In genomic region chr19:58558066-58558622, GRCh38 we compare ENCODE assay signal across 8 cellular contexts. TPM values are rescaled to one million over a fixed set of nuclear protein-coding genes. Genes with fewer than 3 reads are reported as not detected.
A peak's percentile ranks its signal among the peaks of the same experiment; 100 is the strongest.
DNase-seq lines count a peak whose midpoint lies in the region; TF ChIP-seq lines count a peak whose summit lies in the region.

Gene UBE2M, minus strand, starts transcription at chr19:58558611. Its CDS starts 230 bp downstream, at chr19:58558381.

- DNase-seq in A673 (ENCODE audit: low spot score) (no peak), T-helper 22 cell (ENCODE audit: low read depth) (peak; percentile 52), ecto neural progenitor cell (ENCODE audit: low spot score) (peak; percentile 83), mesothelial cell of epicardium (ENCODE audit: low spot score in 2 of 2, unreplicated experiment in 2 of 2) (no peak), transverse colon (peak; percentile 66), NCI-H1436 (lab: John Stamatoyannopoulos, UW) (no peak), DMS153 (lab: John Stamatoyannopoulos, UW) (no peak)

- H3K9me3 ChIP-seq in A673 (ENCODE audit: low read depth, low read length, poor library complexity, severe bottlenecking) (no peaks in the 10 kb centered on the region), HEK293 (ENCODE audit: control insufficient read depth, insufficient read depth, low read depth, low read length) (no peaks in the 10 kb centered on the region), transverse colon (no peaks in the 10 kb centered on the region)

- H3K4me1 ChIP-seq in A673 (ENCODE audit: insufficient read depth, low read length, poor library complexity, severe bottlenecking) (peaks cover 23% of the 10 kb centered on the region), HEK293 (ENCODE audit: control insufficient read depth, insufficient read depth, low read length) (peaks cover 17% of the 10 kb centered on the region), transverse colon (peaks cover 50 to 68% (median 56%) of the 10 kb centered on the region in 4 donors)

- no TSS peak for BruUV-seq in A673 (replicated peaks; lab: Mats Ljungman, UMichigan)

- POLR2A ChIA-PET in A673 (lab: Charles Lee; ENCODE audit: low non-redundant PET) (no interaction called here), HEK293 (lab: Yijun Ruan, JAX) (interaction anchor here (1.2 to 4.0 kb wide), 4 partner anchors 9 to 38 kb away, joined by 3 to 62 read pairs (median 20); partner anchors contain the start of genes TRIM28 and ZBTB45)

- peak within 1 kb of the TSS; percentile 100 for H3K27ac Mint-ChIP-seq in mesothelial cell of epicardium

- no peak for TF ChIP-seq CTCF in A673 (conservative IDR thresholded peaks at IDR 0.05; ENCODE audit: low read depth, low read length)
- TF ChIP-seq CTCF in HEK293 (tag by site-specific recombination; IDR thresholded peaks at IDR 0.05) = no peak
- no peak for TF ChIP-seq CTCF in mesothelial cell of epicardium (IDR thresholded peaks at IDR 0.05; ENCODE audit: unreplicated experiment)
- no peak for TF ChIP-seq CTCF in transverse colon (IDR thresholded peaks at IDR 0.05)

- no peaks in the 10 kb centered on the region for H3K27me3 ChIP-seq in A673 (replicated peaks; ENCODE audit: insufficient read depth, low read depth, low read length, poor library complexity)
- H3K27me3 ChIP-seq in transverse colon = no peaks in the 10 kb centered on the region

- H3K4me1 Mint-ChIP-seq in mesothelial cell of epicardium = peaks cover 54% of the 10 kb centered on the region

- intact Hi-C loops in A673 (cut with micrococcal nuclease; ENCODE audit: unreplicated experiment) = no loop called here
- intact Hi-C loops in transverse colon (cut with DNase I; ENCODE audit: low total_unique reads) = no loop called here

- 0 to 1% methylated on average over 9 to 32 of the region's 62 CpGs for WGBS in transverse colon (ENCODE audit: low coverage in 1 of 2), 2 donors

- H3K36me3 ChIP-seq in A673 (ENCODE audit: insufficient read depth, low read length, poor library complexity, severe bottlenecking) = peaks cover 18% of the 10 kb centered on the region
- H3K36me3 ChIP-seq in HEK293 (ENCODE audit: control insufficient read depth in 2 of 2, insufficient read depth in 1 of 2, low read length in 2 of 2) = peaks cover 13 to 51% of the 10 kb centered on the region in 2 experiments
- H3K36me3 ChIP-seq in transverse colon = peaks cover 0 to 9% (median 4%) of the 10 kb centered on the region in 4 donors

- peaks cover 15% of the 10 kb centered on the region for H3K36me3 Mint-ChIP-seq in mesothelial cell of epicardium

- in situ Hi-C loops in transverse colon (cut with MboI; ENCODE audit: low pct_ligation_motif_present in 1 of 4, low pct_unique_long_range_greater_than_20kb in 1 of 4, low sequenced_read_pairs in 3 of 4) = no loop called here

- no peak for TF ChIP-seq EP300 in transverse colon (IDR thresholded peaks at IDR 0.05; ENCODE audit: low read depth)

- H3K4me3 ChIP-seq in A673 (ENCODE audit: low read depth, low read length, poor library complexity, severe bottlenecking) = peak within 1 kb of the TSS; percentile 73
- peak within 1 kb of the TSS; percentile 89 for H3K4me3 ChIP-seq in HEK293 (ENCODE audit: low read depth, low read length)
- H3K4me3 ChIP-seq in transverse colon = peak within 1 kb of the TSS; percentile 67 to 91 (median 73)

- peak within 1 kb of the TSS; percentile 96 for H3K4me3 Mint-ChIP-seq in mesothelial cell of epicardium

- H3K9me3 Mint-ChIP-seq in mesothelial cell of epicardium = no peaks in the 10 kb centered on the region

- no peaks in the 10 kb centered on the region for H3K27me3 Mint-ChIP-seq in mesothelial cell of epicardium (ENCODE audit: low read depth)

- peak within 1 kb of the TSS; percentile 98 for H3K27ac ChIP-seq in A673 (ENCODE audit: low read depth, low read length, poor library complexity, severe bottlenecking)
- peak within 1 kb of the TSS; percentile 99 for H3K27ac ChIP-seq in HEK293 (ENCODE audit: extremely low read depth, low read depth, low read length)
- H3K27ac ChIP-seq in transverse colon = peak within 1 kb of the TSS; percentile 95 to 100 (median 100)

- CTCF ChIA-PET in A673 (lab: Charles Lee) (interaction anchor here (0.6 kb wide), 1 partner anchor 44 kb away, joined by 3 read pairs; no protein-coding TSS in a partner anchor), HEK293 (lab: Yijun Ruan, JAX) (interaction anchor here (1.1 to 1.2 kb wide), 2 partner anchors 14 to 38 kb away, joined by 3 read pairs; partner anchors contain the start of gene ZBTB45)

- TF ChIP-seq POLR2A in transverse colon (IDR thresholded peaks at IDR 0.05) = no peak

TF ChIP-seq in HEK293, 187 proteins besides CTCF, POLR2A, EP300 and RAD21 (continues in another document):
- peak; percentile 46 for TF ChIP-seq ZFHX2 (tag by site-specific recombination; conservative IDR thresholded peaks at IDR 0.05)
- 0 out of 2 replicates have a peak, but pooled peaks have one; percentile 26 for TF ChIP-seq ZBTB48 (tag by site-specific recombination; IDR thresholded peaks at IDR 0.05)
- peak; percentile 43; the same call in 1 of the 2 replicates for TF ChIP-seq GFI1B (tag by site-specific recombination; IDR thresholded peaks at IDR 0.05)
- no peak for TF ChIP-seq ZNF560 (tag by site-specific recombination; IDR thresholded peaks at IDR 0.05; ENCODE audit: borderline replicate concordance)
- peak; percentile 32; the same call in 1 of the 2 replicates for TF ChIP-seq ZNF580 (tag by site-specific recombination; IDR thresholded peaks at IDR 0.05)
- no peak for TF ChIP-seq ZNF114 (tag by site-specific recombination; IDR thresholded peaks at IDR 0.05)
- TF ChIP-seq ZNF692 (tag by site-specific recombination; IDR thresholded peaks at IDR 0.05) = peak; percentile 17; the same call in 1 of the 2 replicates
- TF ChIP-seq REST (tag by site-specific recombination; IDR thresholded peaks at IDR 0.05) = peak; percentile 62

RNA-seq across cellular contexts. Expression of gene UBE2M, which starts in this region (rescaled TPM):
- 182 and 185 TPM in 2 replicates for total RNA-seq in A673 (2021)
- 66.2 to 74.7 TPM (median 73.4 TPM) in 3 replicates for total RNA-seq in mesothelial cell of epicardium
- total RNA-seq in transverse colon = 10 to 100 TPM; 24.2 to 56.9 (median 26.7) TPM

Comparison
In these comparisons a context has a peak if more than half of its experiments do, and no peak if none do; other contexts are left out.
1. DNase-seq: peak in T-helper 22 cell (single experiment), ecto neural progenitor cell (single experiment) and transverse colon (single experiment); none in A673 (single experiment), mesothelial cell of epicardium (0 of 2), NCI-H1436 (single experiment) and DMS153 (single experiment).
2. Peak in every context shown above with its lines, with median percentiles within 50 percentile points of each other: H3K27ac ChIP-seq and H3K4me3 ChIP-seq.